ENCODE assay signal across 25 cellular contexts in genomic region chr22:35754761-35755160, GRCh38. TPM values are rescaled to one million over a fixed set of nuclear protein-coding genes. Genes with fewer than 3 reads are reported as not detected.
"Had no signal": no experiment of that assay in that cellular context is flagged by ENCODE, and none has a peak within 500 bp of the region (broad histone marks: within the 10 kb centered on the region; RNA-seq: fewer than 3 reads in every experiment).

No MANE protein-coding gene starts in this region.

- DNase-seq: colonic mucosa; effector CD4-positive, alpha-beta T cell; endodermal cell; esophagus squamous epithelium; foreskin fibroblast; mucosa of descending colon; naive thymus-derived CD8-positive, alpha-beta T cell; psoas muscle; retina; right lobe of liver; stimulated activated CD4-positive, alpha-beta T cell treated with anti-CD3 and anti-CD28 coated beads, Interleukin-15, amount 100 ng/mL, for 24 hours; stimulated activated CD4-positive, alpha-beta T cell treated with anti-CD3 and anti-CD28 coated beads, Interleukin-1b, Interleukin-23, amount 100 ng/mL, for 48 hours; stimulated activated CD4-positive, alpha-beta T cell treated with anti-CD3 and anti-CD28 coated beads, Interleukin-4, amount 100 ng/mL, for 24 hours; tibial artery; upper lobe of left lung; uterus had no signal

- H3K27me3 ChIP-seq: colonic mucosa, esophagus squamous epithelium, neutrophil, right lobe of liver, tibial artery, upper lobe of left lung, uterus had no signal

- H3K9me3 ChIP-seq: colonic mucosa, esophagus squamous epithelium, mucosa of descending colon, neutrophil, psoas muscle, right lobe of liver, tibial artery, upper lobe of left lung, uterus had no signal

- H3K4me3 ChIP-seq: colonic mucosa, esophagus squamous epithelium, mucosa of descending colon, psoas muscle, right lobe of liver, tibial artery, upper lobe of left lung, uterus had no signal

- H3K36me3 ChIP-seq: neutrophil, uterus had no signal

- H3K27me3 Mint-ChIP-seq: stimulated activated naive CD8-positive, alpha-beta T cell treated with anti-CD3 and anti-CD28 coated beads, Interleukin-15, Interleukin-2, amounts not matched to agents 100 ng/mL and 50 ng/mL, for 24 hours had no signal

- H3K36me3 Mint-ChIP-seq: naive thymus-derived CD8-positive, alpha-beta T cell; stimulated activated memory B cell treated with anti-CD40 and anti-IgM and Interleukin-4, amounts not matched to agents 10 μg/mL and 1 μg/mL and 100 μg/mL, for 72 hours had no signal

- H3K27ac ChIP-seq: colonic mucosa, esophagus squamous epithelium, neutrophil, psoas muscle, right lobe of liver, tibial artery, upper lobe of left lung, uterus had no signal

- H3K4me3 Mint-ChIP-seq: endodermal cell; naive thymus-derived CD8-positive, alpha-beta T cell; stimulated activated memory B cell treated with anti-CD40 and anti-IgM and Interleukin-4, amounts not matched to agents 10 μg/mL and 1 μg/mL and 100 μg/mL, for 72 hours; stimulated activated naive CD8-positive, alpha-beta T cell treated with anti-CD3 and anti-CD28 coated beads, Interleukin-15, Interleukin-2, amounts not matched to agents 100 ng/mL and 50 ng/mL, for 24 hours had no signal

- H3K9me3 Mint-ChIP-seq: endodermal cell; naive thymus-derived CD8-positive, alpha-beta T cell; stimulated activated naive CD8-positive, alpha-beta T cell treated with anti-CD3 and anti-CD28 coated beads, Interleukin-15, Interleukin-2, amounts not matched to agents 100 ng/mL and 50 ng/mL, for 24 hours had no signal

- H3K4me1 ChIP-seq: colonic mucosa, tibial artery had no signal

- H3K27ac Mint-ChIP-seq: endodermal cell; naive thymus-derived CD8-positive, alpha-beta T cell; stimulated activated memory B cell treated with anti-CD40 and anti-IgM and Interleukin-4, amounts not matched to agents 10 μg/mL and 1 μg/mL and 100 μg/mL, for 72 hours; stimulated activated naive CD8-positive, alpha-beta T cell treated with anti-CD3 and anti-CD28 coated beads, Interleukin-15, Interleukin-2, amounts not matched to agents 100 ng/mL and 50 ng/mL, for 24 hours had no signal

RNA-seq across cellular contexts. Expression of gene APOL5, which starts 37.1 kb away (rescaled TPM):
- total RNA-seq: colonic mucosa; dermis microvascular lymphatic vessel endothelial cell; endodermal cell; esophagus squamous epithelium; kidney epithelial cell; liver; mucosa of descending colon; naive thymus-derived CD8-positive, alpha-beta T cell; osteoblast; temporal lobe; upper lobe of left lung; uterus had no signal
- polyA plus RNA-seq: naive thymus-derived CD8-positive, alpha-beta T cell; neural cell had no signal
